ENCODE assay signal across 27 cellular contexts in the genomic region with DNA sequence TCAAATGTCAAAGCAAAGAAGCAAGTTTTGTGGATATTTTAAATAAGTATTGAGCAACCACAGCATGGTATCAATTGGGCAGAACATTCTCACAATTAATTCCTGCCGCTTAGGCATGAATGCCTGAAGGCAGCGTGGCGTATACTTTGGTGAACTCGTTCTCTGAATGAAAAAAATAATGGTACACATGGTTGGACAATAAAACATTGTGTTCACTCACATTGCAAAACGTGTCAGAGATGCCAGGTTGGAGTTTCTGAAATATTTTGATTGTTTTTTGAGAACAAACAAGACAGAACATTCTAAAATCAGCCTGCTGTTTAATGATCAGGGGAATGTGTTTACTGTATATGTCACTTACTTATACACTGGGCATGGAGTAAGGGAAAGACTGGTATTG.
DNase-seq lines count a peak whose midpoint lies in the region; ATAC-seq and TF ChIP-seq lines count a peak whose summit lies in the region.
"Had no signal": no experiment of that assay in that cellular context is flagged by ENCODE, and none has a peak within 500 bp of the region (broad histone marks: within the 10 kb centered on the region; RNA-seq: fewer than 3 reads in every experiment).

No MANE protein-coding gene starts in this region.

- H3K4me3 ChIP-seq in A673 (ENCODE audit: low read depth, low read length, poor library complexity, severe bottlenecking) (no peak overlapping the region), LNCaP clone FGC (ENCODE audit: low read depth, low read length) (no peak overlapping the region), neural progenitor cell (no peak overlapping the region)
- H3K4me3 ChIP-seq: ascending aorta, GM23338, lower lobe of right lung had no signal

- peaks cover 18% of the 10 kb centered on the region for H3K9me3 Mint-ChIP-seq in neural progenitor cell
- H3K9me3 Mint-ChIP-seq in stimulated activated naive B cell treated with anti-CD40 and anti-IgM and Interleukin-4, amounts not matched to agents 10 μg/mL and 1 μg/mL and 100 μg/mL, for 72 hours, result peaks cover 0 to 3% of the 10 kb centered on the region in 2 donors
- H3K9me3 Mint-ChIP-seq: dendritic cell treated with granulocyte-macrophage colony-stimulating factor and Interleukin-4, amounts not matched to agents 40 ng/mL and 50 ng/mL, for 4 days; GM23338 had no signal

- no peaks in the 10 kb centered on the region for H3K36me3 ChIP-seq in A673 (ENCODE audit: insufficient read depth, low read length, poor library complexity, severe bottlenecking)
- H3K36me3 ChIP-seq in neural progenitor cell, result no peaks in the 10 kb centered on the region
- H3K36me3 ChIP-seq: ascending aorta, lower lobe of right lung had no signal

- TF ChIP-seq CTCF in A673 (conservative IDR thresholded peaks at IDR 0.05; ENCODE audit: low read depth, low read length) (no peak), LNCaP clone FGC (IDR thresholded peaks at IDR 0.05; ENCODE audit: control insufficient read depth, extremely low read depth, insufficient read depth) (no peak), neural progenitor cell (IDR thresholded peaks at IDR 0.05) (no peak)

- H3K27me3 ChIP-seq in A673 (replicated peaks; ENCODE audit: insufficient read depth, low read depth, low read length, poor library complexity), result no peaks in the 10 kb centered on the region
- H3K27me3 ChIP-seq in neural progenitor cell, result no peaks in the 10 kb centered on the region
- H3K27me3 ChIP-seq: ascending aorta had no signal

- H4K20me1 ChIP-seq in neural progenitor cell (ENCODE audit: low read depth), result no peaks in the 10 kb centered on the region

- H3K27ac Mint-ChIP-seq in neural progenitor cell, result peak overlapping the region; percentile 97
- H3K27ac Mint-ChIP-seq in stimulated activated naive B cell treated with anti-CD40 and anti-IgM and Interleukin-4, amounts not matched to agents 10 μg/mL and 1 μg/mL and 100 μg/mL, for 72 hours, result no peak overlapping the region
- H3K27ac Mint-ChIP-seq: activated CD4-positive, alpha-beta memory T cell treated with anti-CD3 and anti-CD28 coated beads, Interleukin-2, amount 10 ng/mL, durations not matched to agents 7 days and 5 days; activated naive CD8-positive, alpha-beta T cell treated with anti-CD3 and anti-CD28 coated beads for 36 hours; CD4-positive, alpha-beta memory T cell; dendritic cell treated with granulocyte-macrophage colony-stimulating factor and Interleukin-4, amounts not matched to agents 40 ng/mL and 50 ng/mL, for 4 days; GM23338; stimulated activated naive CD8-positive, alpha-beta T cell treated with anti-CD3 and anti-CD28 coated beads, Interleukin-15, Interleukin-2, amounts not matched to agents 100 ng/mL and 50 ng/mL, for 24 hours; T-helper 17 cell had no signal

- peaks cover 17% of the 10 kb centered on the region for H3F3A ChIP-seq in neural progenitor cell (ENCODE audit: low read depth)

- H3K27me3 Mint-ChIP-seq in neural progenitor cell (ENCODE audit: insufficient read depth, low read depth), result peaks cover 2% of the 10 kb centered on the region
- H3K27me3 Mint-ChIP-seq in stimulated activated naive B cell treated with anti-CD40 and anti-IgM and Interleukin-4, amounts not matched to agents 10 μg/mL and 1 μg/mL and 100 μg/mL, for 72 hours, result no peaks in the 10 kb centered on the region
- H3K27me3 Mint-ChIP-seq: activated CD4-positive, alpha-beta memory T cell treated with anti-CD3 and anti-CD28 coated beads, Interleukin-2, amount 10 ng/mL, durations not matched to agents 7 days and 5 days; activated naive CD8-positive, alpha-beta T cell treated with anti-CD3 and anti-CD28 coated beads for 36 hours; CD4-positive, alpha-beta memory T cell; central memory CD8-positive, alpha-beta T cell; dendritic cell treated with granulocyte-macrophage colony-stimulating factor and Interleukin-4, amounts not matched to agents 40 ng/mL and 50 ng/mL, for 4 days; stimulated activated naive CD8-positive, alpha-beta T cell treated with anti-CD3 and anti-CD28 coated beads, Interleukin-15, Interleukin-2, amounts not matched to agents 100 ng/mL and 50 ng/mL, for 24 hours; T-helper 17 cell had no signal

- DNase-seq in A673 (ENCODE audit: low spot score) (no peak), LNCaP clone FGC (ENCODE audit: low read depth) (peak; percentile 86), epithelial cell of prostate (ENCODE audit: low read depth, low spot score) (no peak), neural progenitor cell (ENCODE audit: low spot score) (no peak), hippocampal formation (lab: John Stamatoyannopoulos, UW) (no peak), SW480 (ENCODE audit: low spot score) (no peak)
- no peak for DNase-seq in stimulated activated naive B cell treated with anti-CD40 and anti-IgM and Interleukin-4, amounts not matched to agents 10 μg/mL and 1 μg/mL and 100 μg/mL, for 72 hours
- DNase-seq: activated CD4-positive, alpha-beta memory T cell treated with anti-CD3 and anti-CD28 coated beads, Interleukin-2, amount 10 ng/mL, durations not matched to agents 7 days and 5 days; activated CD4-positive, CD25-positive, alpha-beta regulatory T cell treated with anti-CD3 and anti-CD28 coated beads, Interleukin-2, amount 50 U/mL, for 72 hours; activated CD8-positive, alpha-beta memory T cell treated with anti-CD3 and anti-CD28 coated beads, Interleukin-2, amount 50 U/mL, for 48 hours; activated naive CD8-positive, alpha-beta T cell treated with anti-CD3 and anti-CD28 coated beads for 36 hours; CD4-positive, alpha-beta memory T cell; DMS 273 treated with DMSO at 0.1 percent for 48 hours; lower lobe of right lung; NCI-H1092; NCI-H187; NCI-H748 treated with DMSO at 0.1 percent for 48 hours; nephron progenitor cell; RPMI8226; T-helper 17 cell had no signal

- H2AFZ ChIP-seq in neural progenitor cell (replicated peaks), result no peak overlapping the region

- ATAC-seq in HG02852 (IDR thresholded peaks at IDR 0.05; ENCODE audit: unreplicated experiment), result no peak
- no peak for ATAC-seq in stimulated activated naive B cell treated with anti-CD40 and anti-IgM and Interleukin-4, amounts not matched to agents 10 μg/mL and 1 μg/mL and 100 μg/mL, for 72 hours (replicated peaks)
- ATAC-seq: T-helper 17 cell had no signal

- CTCF ChIA-PET in A673 (lab: Charles Lee), result no interaction called here

- intact Hi-C loops in A673 (cut with micrococcal nuclease; ENCODE audit: unreplicated experiment), result no loop called here

- peaks cover 46% of the 10 kb centered on the region for H3K4me1 Mint-ChIP-seq in neural progenitor cell
- H3K4me1 Mint-ChIP-seq in stimulated activated naive B cell treated with anti-CD40 and anti-IgM and Interleukin-4, amounts not matched to agents 10 μg/mL and 1 μg/mL and 100 μg/mL, for 72 hours, result no peaks in the 10 kb centered on the region
- H3K4me1 Mint-ChIP-seq: activated CD4-positive, alpha-beta memory T cell treated with anti-CD3 and anti-CD28 coated beads, Interleukin-2, amount 10 ng/mL, durations not matched to agents 7 days and 5 days; activated naive CD8-positive, alpha-beta T cell treated with anti-CD3 and anti-CD28 coated beads for 36 hours; CD4-positive, alpha-beta memory T cell; central memory CD8-positive, alpha-beta T cell; T-helper 17 cell had no signal

- peaks cover 8% of the 10 kb centered on the region for H3K36me3 Mint-ChIP-seq in neural progenitor cell
- H3K36me3 Mint-ChIP-seq in stimulated activated naive B cell treated with anti-CD40 and anti-IgM and Interleukin-4, amounts not matched to agents 10 μg/mL and 1 μg/mL and 100 μg/mL, for 72 hours, result no peaks in the 10 kb centered on the region
- H3K36me3 Mint-ChIP-seq: activated naive CD8-positive, alpha-beta T cell treated with anti-CD3 and anti-CD28 coated beads for 36 hours; CD4-positive, alpha-beta memory T cell had no signal

- peak overlapping the region; percentile 26 for H3K27ac ChIP-seq in A673 (ENCODE audit: low read depth, low read length, poor library complexity, severe bottlenecking)
- peak overlapping the region; percentile 64 for H3K27ac ChIP-seq in epithelial cell of prostate
- H3K27ac ChIP-seq in neural progenitor cell, result no peak overlapping the region
- H3K27ac ChIP-seq: ascending aorta, lower lobe of right lung had no signal

- no peaks in the 10 kb centered on the region for H3K9me3 ChIP-seq in A673 (ENCODE audit: low read depth, low read length, poor library complexity, severe bottlenecking)
- no peaks in the 10 kb centered on the region for H3K9me3 ChIP-seq in neural progenitor cell (ENCODE audit: low read depth)
- H3K9me3 ChIP-seq: A549, lower lobe of right lung had no signal

- H3K9ac ChIP-seq in neural progenitor cell, result no peak overlapping the region

- POLR2A ChIA-PET in A673 (lab: Charles Lee; ENCODE audit: low non-redundant PET), result no interaction called here

- H3K4me2 ChIP-seq in neural progenitor cell, result no peak overlapping the region
- H3K4me2 ChIP-seq: GM23338 had no signal

- H3K4me1 ChIP-seq in A673 (ENCODE audit: insufficient read depth, low read length, poor library complexity, severe bottlenecking), result peaks cover 4% of the 10 kb centered on the region
- H3K4me1 ChIP-seq in neural progenitor cell, result peaks cover 29% of the 10 kb centered on the region
- H3K4me1 ChIP-seq: ascending aorta, lower lobe of right lung had no signal

- peak overlapping the region; percentile 35 for H3K4me3 Mint-ChIP-seq in neural progenitor cell
- no peak overlapping the region for H3K4me3 Mint-ChIP-seq in stimulated activated naive B cell treated with anti-CD40 and anti-IgM and Interleukin-4, amounts not matched to agents 10 μg/mL and 1 μg/mL and 100 μg/mL, for 72 hours
- H3K4me3 Mint-ChIP-seq: activated CD4-positive, alpha-beta memory T cell treated with anti-CD3 and anti-CD28 coated beads, Interleukin-2, amount 10 ng/mL, durations not matched to agents 7 days and 5 days; activated naive CD8-positive, alpha-beta T cell treated with anti-CD3 and anti-CD28 coated beads for 36 hours; CD4-positive, alpha-beta memory T cell; central memory CD8-positive, alpha-beta T cell; dendritic cell treated with granulocyte-macrophage colony-stimulating factor and Interleukin-4, amounts not matched to agents 40 ng/mL and 50 ng/mL, for 4 days; GM23338; nephron progenitor cell; stimulated activated naive CD8-positive, alpha-beta T cell treated with anti-CD3 and anti-CD28 coated beads, Interleukin-15, Interleukin-2, amounts not matched to agents 100 ng/mL and 50 ng/mL, for 24 hours; T-helper 17 cell had no signal

- H3K79me2 ChIP-seq in neural progenitor cell (ENCODE audit: low read depth), result no peaks in the 10 kb centered on the region

- no TSS peak for BruUV-seq in A673 (replicated peaks; lab: Mats Ljungman, UMichigan)
